21 cellular contexts compared by ENCODE assay signal in genomic region chr3:141057436-141057835, GRCh38. TPM values are rescaled to one million over a fixed set of nuclear protein-coding genes. Genes with fewer than 3 reads are reported as not detected.
DNase-seq lines count a peak whose midpoint lies in the region; ATAC-seq, FAIRE-seq and TF ChIP-seq lines count a peak whose summit lies in the region.
"Had no signal": no experiment of that assay in that cellular context is flagged by ENCODE, and none has a peak within 500 bp of the region (broad histone marks: within the 10 kb centered on the region; RNA-seq: fewer than 3 reads in every experiment).

No MANE protein-coding gene starts in this region.

- in situ Hi-C loops in gastrocnemius medialis (cut with MboI; ENCODE audit: low sequenced_read_pairs in 4 of 4) = no loop called here

- FAIRE-seq in GM12891 (lab: Jason Lieb, UNC) = no peak
- FAIRE-seq: GM12878, RCC 7860 had no signal

- TF ChIP-seq POLR2A in GM12891 (IDR thresholded peaks at IDR 0.05; ENCODE audit: low read depth, low read length) (no peak), gastrocnemius medialis (IDR thresholded peaks at IDR 0.05) (no peak)

- H3K27me3 Mint-ChIP-seq in osteocyte (ENCODE audit: unreplicated experiment) = no peaks in the 10 kb centered on the region

- no peak for TF ChIP-seq CTCF in osteocyte (IDR thresholded peaks at IDR 0.05)
- no peak for TF ChIP-seq CTCF in gastrocnemius medialis (IDR thresholded peaks at IDR 0.05 in 4 of 5, conservative IDR thresholded peaks at IDR 0.05 in 1 of 5)

- no peak overlapping the region for H3K27ac Mint-ChIP-seq in osteocyte (ENCODE audit: unreplicated experiment)
- H3K27ac Mint-ChIP-seq: CD4-positive, alpha-beta T cell; GM23338 had no signal

- H3K36me3 Mint-ChIP-seq in osteocyte (ENCODE audit: unreplicated experiment) = no peaks in the 10 kb centered on the region

- H3K4me3 Mint-ChIP-seq in osteocyte (ENCODE audit: unreplicated experiment) = no peak overlapping the region
- H3K4me3 Mint-ChIP-seq: CD4-positive, alpha-beta T cell; GM23338 had no signal

- H3K27ac ChIP-seq in gastrocnemius medialis = no peak overlapping the region
- H3K27ac ChIP-seq: 22Rv1, BLaER1, SJSA1 had no signal

- H3K4me1 Mint-ChIP-seq in osteocyte (ENCODE audit: unreplicated experiment) = peaks cover 12% of the 10 kb centered on the region

- H3K36me3 ChIP-seq in gastrocnemius medialis = no peaks in the 10 kb centered on the region
- H3K36me3 ChIP-seq: BLaER1, SJSA1 had no signal

- no peak overlapping the region for H3K4me3 ChIP-seq in gastrocnemius medialis
- H3K4me3 ChIP-seq: BLaER1, GM12878, GM23338, SJSA1 had no signal

- DNase-seq in NCI-H82 (lab: John Stamatoyannopoulos, UW) = peak; percentile 70
- no peak for DNase-seq in NCI-H82 treated with DMSO at 0.1 percent for 48 hours (lab: John Stamatoyannopoulos, UW; ENCODE audit: unreplicated experiment)
- peak; percentile 77 for DNase-seq in mesenteric fat pad (ENCODE audit: low spot score)
- DNase-seq in osteocyte (ENCODE audit: extremely low spot score, unreplicated experiment) = peak; percentile 66
- no peak for DNase-seq in GF-D8 (lab: John Stamatoyannopoulos, UW)
- DNase-seq in GM12891 (ENCODE audit: insufficient read length, low spot score) = no peak
- no peak for DNase-seq in gastrocnemius medialis
- DNase-seq: ACHN; CD4-positive, alpha-beta T cell; HCEC 1CT; IMR-90; NCI-H1105; NCI-H2029; OCI-M1 had no signal

- ATAC-seq in gastrocnemius medialis (no peak), HG02840 (IDR thresholded peaks at IDR 0.05; ENCODE audit: low FRiP score, unreplicated experiment) (no peak)
- ATAC-seq: GM12878, GM23338 had no signal

- peaks cover 0 to 5% (median 0%) of the 10 kb centered on the region in 3 donors for H3K27me3 ChIP-seq in gastrocnemius medialis

- H3K9me3 ChIP-seq in gastrocnemius medialis = no peaks in the 10 kb centered on the region
- H3K9me3 ChIP-seq: BLaER1, SJSA1 had no signal

- H3K4me1 ChIP-seq in gastrocnemius medialis = peaks cover under 1 to 2% of the 10 kb centered on the region in 2 donors
- H3K4me1 ChIP-seq: SJSA1 had no signal

- H3K9me3 Mint-ChIP-seq in osteocyte (ENCODE audit: unreplicated experiment) = no peaks in the 10 kb centered on the region
- H3K9me3 Mint-ChIP-seq: CD4-positive, alpha-beta T cell had no signal

- intact Hi-C loops in gastrocnemius medialis (cut with DNase I; ENCODE audit: low total_unique reads) = no loop called here

TF ChIP-seq in GM12891, 5 proteins besides CTCF, POLR2A, EP300 and RAD21:
- no peak for TF ChIP-seq PAX5 (IDR thresholded peaks at IDR 0.05; ENCODE audit: insufficient read depth, low read length, severe bottlenecking)
- no peak for TF ChIP-seq SPI1 (IDR thresholded peaks at IDR 0.05; ENCODE audit: low read depth, low read length)
- TF ChIP-seq POLR2AphosphoS5 (IDR thresholded peaks at IDR 0.05; ENCODE audit: low read depth, low read length) = no peak
- no peak for TF ChIP-seq POU2F2 (IDR thresholded peaks at IDR 0.05; ENCODE audit: low read depth, low read length)
- TF ChIP-seq TAF1 (IDR thresholded peaks at IDR 0.05; ENCODE audit: low read depth, low read length) = no peak
TF ChIP-seq in GM12891: peak in this region for 0.

RNA-seq across cellular contexts. Expression of gene SPSB4, which starts 6.3 kb away (rescaled TPM):
- total RNA-seq in mesenteric fat pad (1.1 TPM), osteocyte (2.0 and 3.3 TPM in 2 replicates), gastrocnemius medialis (under 1 TPM in 2 of 4 donors, not detected in 2; 0.35 to 0.81 TPM)
- polyA plus RNA-seq in GM12891 (2012; ENCODE audit: low read depth, missing spikeins) = not detected
- total RNA-seq: CD4-positive, alpha-beta T cell; GM12878; IMR-90 had no signal
- polyA plus RNA-seq: GM12878, IMR-90 had no signal

Comparison
In these comparisons a context has a peak if more than half of its experiments do, and no peak if none do; other contexts are left out.
1. DNase-seq: peak in NCI-H82 (single experiment), mesenteric fat pad (single experiment) and osteocyte (single experiment); none in NCI-H82 treated with DMSO at 0.1 percent for 48 hours (single experiment), GF-D8 (single experiment), GM12891 (single experiment) and gastrocnemius medialis (0 of 2).